15 cellular contexts compared by ENCODE assay signal in genomic region chr22:25119609-25120008, GRCh38.
A peak's percentile ranks its signal among the peaks of the same experiment; 100 is the strongest.
DNase-seq lines count a peak whose midpoint lies in the region; ATAC-seq, FAIRE-seq and TF ChIP-seq lines count a peak whose summit lies in the region.
"Had no signal": no experiment of that assay in that cellular context is flagged by ENCODE, and none has a peak within 500 bp of the region (broad histone marks: within the 10 kb centered on the region; RNA-seq: fewer than 3 reads in every experiment).

No MANE protein-coding gene starts in this region.

- ATAC-seq in effector memory CD8-positive, alpha-beta T cell (replicated peaks) = no peak

- peaks cover 4% of the 10 kb centered on the region for H3K4me1 ChIP-seq in astrocyte (ENCODE audit: insufficient read depth, low read length)
- peaks cover 26 to 66% (median 40%) of the 10 kb centered on the region in 3 donors for H3K4me1 ChIP-seq in skeletal muscle tissue (ENCODE audit: control insufficient read depth in 3 of 3, insufficient read depth in 3 of 3, low read length in 3 of 3)

- H3K36me3 Mint-ChIP-seq in Calu3 (ENCODE audit: insufficient read depth, unreplicated experiment) (peaks cover 76% of the 10 kb centered on the region), astrocyte (ENCODE audit: low read depth, unreplicated experiment) (peaks cover 20% of the 10 kb centered on the region)
- peaks cover 9% of the 10 kb centered on the region for H3K36me3 Mint-ChIP-seq in effector memory CD8-positive, alpha-beta T cell (ENCODE audit: insufficient read depth)
- H3K36me3 Mint-ChIP-seq: CD14-positive monocyte had no signal

- H3K9me3 Mint-ChIP-seq in Calu3 (ENCODE audit: low read depth, unreplicated experiment) = no peaks in the 10 kb centered on the region
- no peaks in the 10 kb centered on the region for H3K9me3 Mint-ChIP-seq in astrocyte (ENCODE audit: unreplicated experiment)
- H3K9me3 Mint-ChIP-seq in effector memory CD8-positive, alpha-beta T cell = no peaks in the 10 kb centered on the region
- H3K9me3 Mint-ChIP-seq: T-helper 2 cell treated with Interferon-gamma antibody and Interleukin-4, amounts not matched to agents 5 μg/mL and 100 μg/mL, for 36 hours had no signal

- H3K79me2 ChIP-seq in astrocyte (ENCODE audit: insufficient read depth, low read length) = no peaks in the 10 kb centered on the region

- no peak for FAIRE-seq in astrocyte (lab: Jason Lieb, UNC)
- FAIRE-seq: endometrium had no signal

- intact Hi-C loops in Calu3 (cut with micrococcal nuclease; ENCODE audit: unreplicated experiment) = loop anchor here (1.0 to 2.0 kb wide), 2 partner anchors 8 to 15 kb away; no protein-coding TSS in a partner anchor

- no peak overlapping the region for H3K9ac ChIP-seq in astrocyte (ENCODE audit: low read length)
- peak overlapping the region in 1 of 3 donors; percentile 75 for H3K9ac ChIP-seq in skeletal muscle tissue (ENCODE audit: low read depth in 1 of 3, low read length in 3 of 3)

- TSS peak; percentile 93 for BruUV-seq in Calu3 (replicated peaks; lab: Mats Ljungman, UMichigan)

- H3K4me3 Mint-ChIP-seq in Calu3 (ENCODE audit: low read depth, unreplicated experiment) = peak overlapping the region; percentile 67
- H3K4me3 Mint-ChIP-seq in astrocyte (ENCODE audit: unreplicated experiment) = no peak overlapping the region
- no peak overlapping the region for H3K4me3 Mint-ChIP-seq in effector memory CD8-positive, alpha-beta T cell
- H3K4me3 Mint-ChIP-seq: activated CD4-positive, alpha-beta memory T cell treated with anti-CD3 and anti-CD28 coated beads for 36 hours; CD14-positive monocyte; T-helper 2 cell treated with Interferon-gamma antibody and Interleukin-4, amounts not matched to agents 5 μg/mL and 100 μg/mL, for 36 hours had no signal

- H3K36me3 ChIP-seq in astrocyte (ENCODE audit: insufficient read depth, low read length) (no peaks in the 10 kb centered on the region), skeletal muscle tissue (ENCODE audit: control insufficient read depth in 3 of 3, insufficient read depth in 3 of 3, low read length in 3 of 3) (peaks cover 8 to 20% (median 11%) of the 10 kb centered on the region in 3 donors)

- H3K9me3 ChIP-seq in astrocyte (ENCODE audit: insufficient read depth, low read depth, low read length) (no peaks in the 10 kb centered on the region), skeletal muscle tissue (ENCODE audit: control insufficient read depth in 3 of 3, low read length in 3 of 3) (no peaks in the 10 kb centered on the region)

- H3K4me3 ChIP-seq in astrocyte (ENCODE audit: insufficient read depth, low read depth, low read length) (no peak overlapping the region), skeletal muscle tissue (ENCODE audit: low read length in 3 of 3) (peak overlapping the region in 1 of 3 donors; percentile 3)

- no peaks in the 10 kb centered on the region for H3K27me3 ChIP-seq in astrocyte (ENCODE audit: insufficient read depth, low read length)
- H3K27me3 ChIP-seq in layer of hippocampus (ENCODE audit: control insufficient read depth, insufficient read depth, low read length) = no peaks in the 10 kb centered on the region
- no peaks in the 10 kb centered on the region for H3K27me3 ChIP-seq in skeletal muscle tissue (ENCODE audit: control insufficient read depth in 3 of 3, insufficient read depth in 3 of 3, low read length in 3 of 3)

- H3K27ac Mint-ChIP-seq in Calu3 (ENCODE audit: unreplicated experiment) = peak overlapping the region; percentile 99
- H3K27ac Mint-ChIP-seq in astrocyte (ENCODE audit: unreplicated experiment) = peak overlapping the region; percentile 66
- H3K27ac Mint-ChIP-seq in effector memory CD8-positive, alpha-beta T cell = peak overlapping the region in 1 of 2 donors; percentile 55
- H3K27ac Mint-ChIP-seq: activated CD4-positive, alpha-beta memory T cell treated with anti-CD3 and anti-CD28 coated beads for 36 hours; activated T-helper 2 cell treated with anti-CD3 and anti-CD28 coated beads, Interferon-gamma antibody, Interleukin-2, Interleukin-4, amounts not matched to agents 10 μg/mL and 5 μg/mL and 100 μg/mL, durations not matched to agents 14 hours and 24 hours and 36 hours; CD14-positive monocyte; T-helper 2 cell treated with Interferon-gamma antibody and Interleukin-4, amounts not matched to agents 5 μg/mL and 100 μg/mL, for 36 hours had no signal

- no peaks in the 10 kb centered on the region for H4K20me1 ChIP-seq in astrocyte (ENCODE audit: insufficient read depth, low read length)

- TF ChIP-seq CTCF in Calu3 (IDR thresholded peaks at IDR 0.05; ENCODE audit: unreplicated experiment) (no peak), astrocyte (IDR thresholded peaks at IDR 0.05; ENCODE audit: insufficient read depth, low read depth, low read length) (no peak)

- H3K27ac ChIP-seq in astrocyte (ENCODE audit: low read depth, low read length) (no peak overlapping the region), layer of hippocampus (ENCODE audit: low read depth, low read length) (peak overlapping the region; percentile 19), skeletal muscle tissue (ENCODE audit: low read depth, low read length) (peak overlapping the region; percentile 59)

- CTCF ChIA-PET in Calu3 (lab: Charles Lee) = interaction anchor here (2.1 kb wide), 1 partner anchor 8 kb away, joined by 18 read pairs; no protein-coding TSS in a partner anchor

- peak; percentile 23 for DNase-seq in Calu3
- DNase-seq in astrocyte (ENCODE audit: low read depth) = no peak
- no peak for DNase-seq in effector memory CD8-positive, alpha-beta T cell
- no peak for DNase-seq in T-helper 2 cell
- no peak for DNase-seq in AG08395 (ENCODE audit: low spot score)
- DNase-seq in C1 segment of cervical spinal cord (lab: John Stamatoyannopoulos, UW) = no peak
- DNase-seq: activated CD4-positive, alpha-beta memory T cell treated with anti-CD3 and anti-CD28 coated beads for 36 hours; MV-4-11; NCI-H2227 treated with DMSO at 0.1 percent for 48 hours had no signal

- H2AFZ ChIP-seq in astrocyte (ENCODE audit: low read depth, low read length) = no peak overlapping the region

- H3K4me2 ChIP-seq in astrocyte (ENCODE audit: low read length) = no peak overlapping the region

- no peaks in the 10 kb centered on the region for H3K27me3 Mint-ChIP-seq in Calu3 (ENCODE audit: unreplicated experiment)
- no peaks in the 10 kb centered on the region for H3K27me3 Mint-ChIP-seq in astrocyte (ENCODE audit: low read depth, unreplicated experiment)
- no peaks in the 10 kb centered on the region for H3K27me3 Mint-ChIP-seq in effector memory CD8-positive, alpha-beta T cell
- H3K27me3 Mint-ChIP-seq: activated CD4-positive, alpha-beta memory T cell treated with anti-CD3 and anti-CD28 coated beads for 36 hours had no signal

- H3K4me1 Mint-ChIP-seq in Calu3 (ENCODE audit: low read depth, unreplicated experiment) (peaks cover 58% of the 10 kb centered on the region), astrocyte (ENCODE audit: low read depth, unreplicated experiment) (peaks cover 17% of the 10 kb centered on the region)
- H3K4me1 Mint-ChIP-seq in effector memory CD8-positive, alpha-beta T cell (ENCODE audit: low read depth in 2 of 2) = peaks cover 0 to 14% of the 10 kb centered on the region in 2 donors
- H3K4me1 Mint-ChIP-seq: CD14-positive monocyte had no signal
